17 cellular contexts compared by ENCODE assay signal in genomic region chr2:168962636-168963035, GRCh38.
DNase-seq lines count a peak whose midpoint lies in the region; ATAC-seq, FAIRE-seq and TF ChIP-seq lines count a peak whose summit lies in the region.
"Had no signal": no experiment of that assay in that cellular context is flagged by ENCODE, and none has a peak within 500 bp of the region (broad histone marks: within the 10 kb centered on the region; RNA-seq: fewer than 3 reads in every experiment).

No MANE protein-coding gene starts in this region.

- no peak overlapping the region for H3K14ac ChIP-seq in trophoblast cell (ENCODE audit: low read length)

- DNase-seq in left ventricle myocardium superior (no peak), Right ventricle myocardium inferior (ENCODE audit: missing footprints) (no peak), adrenal gland (no peak), trophoblast cell (no peak), osteocyte (ENCODE audit: extremely low spot score, unreplicated experiment) (no peak)
- DNase-seq in central memory CD8-positive, alpha-beta T cell (ENCODE audit: low spot score in 2 of 2), result no peak
- DNase-seq: DMS79 treated with DMSO at 0.1 percent for 48 hours, GDM1, NCI-H1105 treated with DMSO at 0.1 percent for 48 hours, NCI-H1694, NCI-H2081 treated with DMSO at 0.1 percent for 48 hours, NCI-H446 treated with DMSO at 0.1 percent for 48 hours, Peyer's patch had no signal

- no peaks in the 10 kb centered on the region for H3K9me3 Mint-ChIP-seq in central memory CD8-positive, alpha-beta T cell
- no peaks in the 10 kb centered on the region for H3K9me3 Mint-ChIP-seq in osteocyte (ENCODE audit: unreplicated experiment)
- H3K9me3 Mint-ChIP-seq: CD14-positive monocyte had no signal

- H3K4me1 ChIP-seq in adrenal gland (replicated peaks in 1 of 2) (no peaks in the 10 kb centered on the region), trophoblast cell (ENCODE audit: control insufficient read depth in 1 of 2, insufficient read depth in 2 of 2, low read length in 2 of 2) (peaks cover 0 to 4% of the 10 kb centered on the region in 2 experiments)
- H3K4me1 ChIP-seq: Peyer's patch had no signal

- H3K18ac ChIP-seq in trophoblast cell (ENCODE audit: low read length), result no peak overlapping the region

- TF ChIP-seq CTCF in adrenal gland (IDR thresholded peaks at IDR 0.05) (no peak), osteocyte (IDR thresholded peaks at IDR 0.05) (no peak)

- no peaks in the 10 kb centered on the region for H3K36me3 Mint-ChIP-seq in central memory CD8-positive, alpha-beta T cell (ENCODE audit: insufficient read depth)
- no peaks in the 10 kb centered on the region for H3K36me3 Mint-ChIP-seq in osteocyte (ENCODE audit: unreplicated experiment)
- H3K36me3 Mint-ChIP-seq: CD14-positive monocyte had no signal

- H4K12ac ChIP-seq in trophoblast cell (ENCODE audit: low read depth, low read length), result no peak overlapping the region

- H3K4me1 Mint-ChIP-seq in central memory CD8-positive, alpha-beta T cell, result peaks cover 25% of the 10 kb centered on the region
- peaks cover 3% of the 10 kb centered on the region for H3K4me1 Mint-ChIP-seq in osteocyte (ENCODE audit: unreplicated experiment)

- TF ChIP-seq POLR2A in adrenal gland (IDR thresholded peaks at IDR 0.05), result no peak

- H3K4me3 ChIP-seq in adrenal gland (no peak overlapping the region), trophoblast cell (ENCODE audit: low read depth, low read length) (no peak overlapping the region)
- H3K4me3 ChIP-seq: Peyer's patch had no signal

- no peaks in the 10 kb centered on the region for H3K9me3 ChIP-seq in adrenal gland (replicated peaks in 1 of 3)
- no peaks in the 10 kb centered on the region for H3K9me3 ChIP-seq in trophoblast cell (ENCODE audit: insufficient read depth, low read depth, low read length)
- H3K9me3 ChIP-seq: Peyer's patch had no signal

- H3K27ac ChIP-seq in adrenal gland (no peak overlapping the region), trophoblast cell (ENCODE audit: low read depth, low read length) (no peak overlapping the region)
- H3K27ac ChIP-seq: 22Rv1, Peyer's patch had no signal

- intact Hi-C loops in left ventricle myocardium superior (cut with micrococcal nuclease), result loop anchor here (5.0 kb wide), 1 partner anchor 170 kb away; no protein-coding TSS in a partner anchor
- intact Hi-C loops in Right ventricle myocardium inferior (cut with DNase I), result loop anchor here (5.0 kb wide), 2 partner anchors 180 to 435 kb away; no protein-coding TSS in a partner anchor
- intact Hi-C loops in adrenal gland (cut with DNase I), result loop anchor here in 1 of 2 donors (5.0 kb wide), 1 partner anchor 180 kb away; no protein-coding TSS in a partner anchor

- no peak overlapping the region for H3K4me2 ChIP-seq in trophoblast cell (ENCODE audit: low read length)

- H3K27me3 ChIP-seq in adrenal gland (no peaks in the 10 kb centered on the region), trophoblast cell (ENCODE audit: insufficient read depth, low read length) (no peaks in the 10 kb centered on the region)
- H3K27me3 ChIP-seq: Peyer's patch had no signal

- peak; percentile 24 for FAIRE-seq in islet of Langerhans (lab: Jason Lieb, UNC)

- peaks cover 2% of the 10 kb centered on the region for H3K27me3 Mint-ChIP-seq in central memory CD8-positive, alpha-beta T cell
- H3K27me3 Mint-ChIP-seq in osteocyte (ENCODE audit: unreplicated experiment), result peaks cover 6% of the 10 kb centered on the region

- H3K79me2 ChIP-seq in trophoblast cell (ENCODE audit: control insufficient read depth, insufficient read depth, low read length, poor library complexity), result no peaks in the 10 kb centered on the region

- H4K8ac ChIP-seq in trophoblast cell (ENCODE audit: low read depth, low read length), result no peak overlapping the region

- peak overlapping the region; percentile 46 for H3K27ac Mint-ChIP-seq in central memory CD8-positive, alpha-beta T cell (ENCODE audit: low read depth)
- no peak overlapping the region for H3K27ac Mint-ChIP-seq in osteocyte (ENCODE audit: unreplicated experiment)
- H3K27ac Mint-ChIP-seq: CD14-positive monocyte had no signal

- H4K91ac ChIP-seq in trophoblast cell (ENCODE audit: low read depth, low read length), result no peak overlapping the region

- H3K36me3 ChIP-seq in adrenal gland (replicated peaks in 1 of 2) (no peaks in the 10 kb centered on the region), trophoblast cell (ENCODE audit: control insufficient read depth in 1 of 2, insufficient read depth in 2 of 2, low read length in 2 of 2) (no peaks in the 10 kb centered on the region)
- H3K36me3 ChIP-seq: Peyer's patch had no signal

- WGBS in adrenal gland, 4 donors, result 78 to 87% (median 83%) methylated on average over 1 of the region's 1 CpG
- WGBS in trophoblast cell (ENCODE audit: extremely low coverage, insufficient coverage, insufficient read length), result no CpG with 5 or more reads among the region's 1 CpG

- no peak overlapping the region for H2AK5ac ChIP-seq in trophoblast cell (ENCODE audit: low read length)

- no peak overlapping the region for H3K9ac ChIP-seq in trophoblast cell (ENCODE audit: low read length)

- no peaks in the 10 kb centered on the region for H3K79me1 ChIP-seq in trophoblast cell (ENCODE audit: low read length)

- ATAC-seq in left ventricle myocardium superior, result peak; percentile 48
- ATAC-seq in Right ventricle myocardium inferior, result no peak
- ATAC-seq in central memory CD8-positive, alpha-beta T cell (replicated peaks; ENCODE audit: extremely low read depth, poor library complexity, severe bottlenecking), result no peak
- ATAC-seq in GM18502 (IDR thresholded peaks at IDR 0.05; ENCODE audit: poor library complexity, unreplicated experiment), result no peak

- no peak overlapping the region for H2AFZ ChIP-seq in trophoblast cell (ENCODE audit: insufficient read depth, low read length, poor library complexity)

- H2BK12ac ChIP-seq in trophoblast cell (ENCODE audit: low read length), result no peak overlapping the region

- H3K23ac ChIP-seq in trophoblast cell (ENCODE audit: low read length), result no peak overlapping the region

- H2BK5ac ChIP-seq in trophoblast cell (ENCODE audit: low read depth, low read length, poor library complexity), result no peak overlapping the region

- no peak overlapping the region for H2BK120ac ChIP-seq in trophoblast cell (ENCODE audit: insufficient read depth, low read length, poor library complexity)

- H3K4me3 Mint-ChIP-seq in central memory CD8-positive, alpha-beta T cell, result no peak overlapping the region
- H3K4me3 Mint-ChIP-seq in osteocyte (ENCODE audit: unreplicated experiment), result no peak overlapping the region
- H3K4me3 Mint-ChIP-seq: CD14-positive monocyte had no signal

- no peak overlapping the region for H3K4ac ChIP-seq in trophoblast cell (ENCODE audit: low read depth, low read length)
